ENCODE assay signal across 9 cellular contexts in genomic region chr9:35675204-35675603, GRCh38. TPM values are rescaled to one million over a fixed set of nuclear protein-coding genes. Genes with fewer than 3 reads are reported as not detected.
DNase-seq lines count a peak whose midpoint lies in the region; ATAC-seq and TF ChIP-seq lines count a peak whose summit lies in the region.
"Had no signal": no experiment of that assay in that cellular context is flagged by ENCODE, and none has a peak within 500 bp of the region (broad histone marks: within the 10 kb centered on the region; RNA-seq: fewer than 3 reads in every experiment).

No MANE protein-coding gene starts in this region.

- TF ChIP-seq CTCF in RWPE2 (IDR thresholded peaks at IDR 0.05; ENCODE audit: poor library complexity, severe bottlenecking) (no peak), gastroesophageal sphincter (IDR thresholded peaks at IDR 0.05) (no peak), ovary (IDR thresholded peaks at IDR 0.05) (no peak)

- H3K27ac ChIP-seq in BLaER1 (no peak overlapping the region), RWPE2 (ENCODE audit: poor library complexity, severe bottlenecking) (peak overlapping the region; percentile 74), gastroesophageal sphincter (peak overlapping the region in 1 of 4 donors; percentile 63), ovary (no peak overlapping the region)

- no peak for TF ChIP-seq POLR2A in gastroesophageal sphincter (IDR thresholded peaks at IDR 0.05)
- TF ChIP-seq POLR2A in ovary (IDR thresholded peaks at IDR 0.05), result no peak

- H3K36me3 ChIP-seq in BLaER1 (no peaks in the 10 kb centered on the region), RWPE2 (ENCODE audit: low read depth) (peaks cover 17% of the 10 kb centered on the region), gastroesophageal sphincter (no peaks in the 10 kb centered on the region), ovary (no peaks in the 10 kb centered on the region)

- peaks cover 37% of the 10 kb centered on the region for H3K27me3 ChIP-seq in BLaER1
- H3K27me3 ChIP-seq in RWPE2 (ENCODE audit: insufficient read depth, poor library complexity, severe bottlenecking), result no peaks in the 10 kb centered on the region
- no peaks in the 10 kb centered on the region for H3K27me3 ChIP-seq in gastroesophageal sphincter
- no peaks in the 10 kb centered on the region for H3K27me3 ChIP-seq in ovary

- no peaks in the 10 kb centered on the region for H4K20me1 ChIP-seq in BLaER1

- intact Hi-C loops in ovary (cut with DNase I), result no loop called here

- WGBS in gastroesophageal sphincter (ENCODE audit: low coverage in 1 of 2), 2 donors, result 50 to 64% methylated on average over 4 to 6 of the region's 13 CpGs
- 32 to 38% (median 36%) methylated on average over 13 of the region's 13 CpGs for WGBS in ovary, 3 donors

- H3K4me1 ChIP-seq in BLaER1, result 0 out of 2 replicates have a peak, but pooled peaks cover 5% of the 10 kb centered on the region
- H3K4me1 ChIP-seq in RWPE2 (ENCODE audit: insufficient read depth, poor library complexity, severe bottlenecking), result peaks cover 4% of the 10 kb centered on the region
- peaks cover 0 to 43% (median 14%) of the 10 kb centered on the region in 3 donors for H3K4me1 ChIP-seq in gastroesophageal sphincter
- H3K4me1 ChIP-seq in ovary (ENCODE audit: insufficient read depth), result peaks cover 5% of the 10 kb centered on the region

- DNase-seq in RWPE2 (ENCODE audit: low spot score), result no peak
- no peak for DNase-seq in ovary
- no peak for DNase-seq in foreskin melanocyte

- H3K4me3 ChIP-seq in BLaER1 (no peak overlapping the region), RWPE2 (ENCODE audit: severe bottlenecking) (peak overlapping the region; percentile 40), gastroesophageal sphincter (peak overlapping the region; percentile 38 to 52), ovary (peak overlapping the region; percentile 52)

- ATAC-seq in RWPE2 (ENCODE audit: low read depth), result no peak
- ATAC-seq in gastroesophageal sphincter, result no peak
- no peak for ATAC-seq in GM18868 (IDR thresholded peaks at IDR 0.05; ENCODE audit: unreplicated experiment)
- ATAC-seq in HG03045 (IDR thresholded peaks at IDR 0.05; ENCODE audit: unreplicated experiment), result no peak
- no peak for ATAC-seq in GM21576 (IDR thresholded peaks at IDR 0.05; ENCODE audit: unreplicated experiment)

- no peak overlapping the region for H3K9ac ChIP-seq in BLaER1

- H3K9me3 ChIP-seq in BLaER1, result no peaks in the 10 kb centered on the region
- no peaks in the 10 kb centered on the region for H3K9me3 ChIP-seq in RWPE2 (ENCODE audit: severe bottlenecking)
- no peaks in the 10 kb centered on the region for H3K9me3 ChIP-seq in gastroesophageal sphincter
- no peaks in the 10 kb centered on the region for H3K9me3 ChIP-seq in ovary

- TF ChIP-seq EP300 in gastroesophageal sphincter (IDR thresholded peaks at IDR 0.05) (no peak), ovary (IDR thresholded peaks at IDR 0.05) (no peak)

- peak overlapping the region; percentile 69 for H3K4me2 ChIP-seq in BLaER1

RNA-seq across cellular contexts. Expression of gene CA9, which starts 1.5 kb away (rescaled TPM):
- total RNA-seq in gastroesophageal sphincter, result 1 to 10 TPM in 1 of 4 donors, not detected in 3; 3.9 TPM
- 10 to 100 TPM in 1 of 7 donors, 1 to 10 TPM in 4, under 1 TPM in 1, not detected in 1; 0.37 to 19.5 (median 1.4) TPM for total RNA-seq in ovary
- under 1 TPM; 0.38 to 0.42 TPM for polyA plus RNA-seq in ovary
- total RNA-seq: Daoy had no signal

RNA-seq across cellular contexts. Expression of gene ARHGEF39, which starts 10.2 kb away (rescaled TPM):
- total RNA-seq in gastroesophageal sphincter, result 1 to 10 TPM in 2 of 4 donors, under 1 TPM in 2; 0.52 to 2.2 (median 0.81) TPM
- total RNA-seq in ovary, result 1 to 10 TPM in 2 of 7 donors, under 1 TPM in 5; 0.17 to 1.4 (median 0.58) TPM
- under 1 TPM; 0.17 to 0.52 TPM for polyA plus RNA-seq in ovary

RNA-seq across cellular contexts. Expression of gene TPM2, which starts 14.5 kb away (rescaled TPM):
- total RNA-seq in gastroesophageal sphincter (over 10,000 TPM in 3 of 4 donors, 1,000 to 10,000 TPM in 1; 7,572 to 13,568 (median 12,084) TPM), ovary (100 to 1,000 TPM; 179 to 853 (median 309) TPM)
- polyA plus RNA-seq in ovary, result 100 to 1,000 TPM; 526 to 716 TPM

RNA-seq across cellular contexts. Expression of gene CCDC107, which starts 17.1 kb away (rescaled TPM):
- 10 to 100 TPM; 61.9 to 94.2 (median 87.0) TPM for total RNA-seq in gastroesophageal sphincter
- total RNA-seq in ovary, result 10 to 100 TPM; 14.6 to 29.8 (median 19.1) TPM
- 10 to 100 TPM; 15.0 to 17.8 TPM for polyA plus RNA-seq in ovary

RNA-seq across cellular contexts. Expression of gene RMRP, which starts 17.4 kb away (rescaled TPM):
- total RNA-seq in gastroesophageal sphincter, result 1,000 to 10,000 TPM; 1,650 to 4,855 (median 3,807) TPM
- over 10,000 TPM in 5 of 7 donors, 1,000 to 10,000 TPM in 2; 3,031 to 27,726 (median 15,130) TPM for total RNA-seq in ovary
- polyA plus RNA-seq in ovary, result 100 to 1,000 TPM in 1 of 2 donors, not detected in 1; 126 TPM

Comparison
In these comparisons a context has a peak if more than half of its experiments do, and no peak if none do; other contexts are left out.
1. RNA of gene TPM2, which starts 14.5 kb away (total RNA-seq): 7,572 to 13,568 TPM in gastroesophageal sphincter; 179 to 853 TPM in ovary; every median in the first group is over 4 times any median in the second.